11 cellular contexts compared by ENCODE assay signal in genomic region chr5:77937015-77937908, GRCh38.
DNase-seq lines count a peak whose midpoint lies in the region; ATAC-seq and TF ChIP-seq lines count a peak whose summit lies in the region.
"Had no signal": no experiment of that assay in that cellular context is flagged by ENCODE, and none has a peak within 500 bp of the region (broad histone marks: within the 10 kb centered on the region; RNA-seq: fewer than 3 reads in every experiment).

No MANE protein-coding gene starts in this region.

- peaks cover 11% of the 10 kb centered on the region for H3K27me3 Mint-ChIP-seq in activated T-cell treated with anti-CD3 and anti-CD28 coated beads, Interleukin-2, amount 50 U/mL, for 4 hours (ENCODE audit: low read depth)

- ATAC-seq in GM19397 (IDR thresholded peaks at IDR 0.05; ENCODE audit: unreplicated experiment), result peak; percentile 65
- peak; percentile 86 for ATAC-seq in HG03045 (IDR thresholded peaks at IDR 0.05; ENCODE audit: unreplicated experiment)
- ATAC-seq in activated T-cell treated with anti-CD3 and anti-CD28 coated beads, Interleukin-2, amount 50 U/mL, for 4 hours, result no peak
- ATAC-seq: PC-3 had no signal

- H3K56ac ChIP-seq in mesendoderm (ENCODE audit: low read length), result no peak overlapping the region

- no peak overlapping the region for H3K4me3 Mint-ChIP-seq in activated T-cell treated with anti-CD3 and anti-CD28 coated beads, Interleukin-2, amount 50 U/mL, for 4 hours
- H3K4me3 Mint-ChIP-seq: activated T-helper 1 cell treated with anti-CD3 and anti-CD28 coated beads, Interleukin-12 subunit alpha, Interleukin-12 subunit beta, Interleukin-2, Interleukin-4 antibody, amounts not matched to agents 30 ng/mL and 10 ng/mL and 1 ng/mL, durations not matched to agents 14 hours and 24 hours and 36 hours; CD4-positive, CD25-positive, alpha-beta regulatory T cell had no signal

- H3K4me2 ChIP-seq in mesendoderm (ENCODE audit: low read length), result no peak overlapping the region

- no peaks in the 10 kb centered on the region for H3K36me3 ChIP-seq in GM06990 (ENCODE audit: control insufficient read depth, insufficient read depth, low read length)
- H3K36me3 ChIP-seq in mesendoderm (ENCODE audit: control insufficient read depth, insufficient read depth, low read length), result no peaks in the 10 kb centered on the region

- no peak overlapping the region for H3K23ac ChIP-seq in mesendoderm (ENCODE audit: low read length)

- H3K4me3 ChIP-seq in GM06990 (replicated peaks; ENCODE audit: low read depth, low read length), result peak overlapping the region; percentile 9; the same call in 1 of the 2 replicates
- H3K4me3 ChIP-seq in mesendoderm (ENCODE audit: low read length), result no peak overlapping the region

- no peaks in the 10 kb centered on the region for H3K4me1 ChIP-seq in mesendoderm (ENCODE audit: control insufficient read depth, low read depth, low read length)

- H3K79me2 ChIP-seq in mesendoderm (ENCODE audit: control insufficient read depth, insufficient read depth, low read length), result no peaks in the 10 kb centered on the region

- no peak overlapping the region for H2BK120ac ChIP-seq in mesendoderm (ENCODE audit: low read depth, low read length)

- H2BK15ac ChIP-seq in mesendoderm (replicated peaks; ENCODE audit: low read depth), result no peak overlapping the region

- peaks cover 12% of the 10 kb centered on the region for H3K4me1 Mint-ChIP-seq in activated T-cell treated with anti-CD3 and anti-CD28 coated beads, Interleukin-2, amount 50 U/mL, for 4 hours (ENCODE audit: low read depth)

- H3K9me3 Mint-ChIP-seq in activated T-cell treated with anti-CD3 and anti-CD28 coated beads, Interleukin-2, amount 50 U/mL, for 4 hours, result no peaks in the 10 kb centered on the region

- H3K9ac ChIP-seq in mesendoderm (ENCODE audit: low read length), result no peak overlapping the region

- no peak overlapping the region for H4K5ac ChIP-seq in mesendoderm (ENCODE audit: low read length)

- H3K27me3 ChIP-seq in GM06990 (replicated peaks; ENCODE audit: control insufficient read depth, insufficient read depth, low read length) (no peaks in the 10 kb centered on the region), mesendoderm (ENCODE audit: insufficient read depth, low read length, poor library complexity) (no peaks in the 10 kb centered on the region)

- H3K79me1 ChIP-seq in mesendoderm (ENCODE audit: low read length), result no peaks in the 10 kb centered on the region

- DNase-seq in GM06990 (ENCODE audit: extremely low read depth, insufficient read length) (peak; percentile 55), OCI-M1 (lab: John Stamatoyannopoulos, UW) (peak; percentile 78), anterior cingulate cortex (lab: John Stamatoyannopoulos, UW) (no peak), mesendoderm (no peak), NCI-H1930 (lab: John Stamatoyannopoulos, UW) (no peak)
- no peak for DNase-seq in activated T-cell treated with anti-CD3 and anti-CD28 coated beads, Interleukin-2, amount 50 U/mL, for 4 hours
- DNase-seq: PC-3 had no signal

- H2BK5ac ChIP-seq in mesendoderm (ENCODE audit: low read length), result no peak overlapping the region

- H3K4ac ChIP-seq in mesendoderm (ENCODE audit: low read depth, low read length), result no peak overlapping the region

- no peaks in the 10 kb centered on the region for H3K36me3 Mint-ChIP-seq in activated T-cell treated with anti-CD3 and anti-CD28 coated beads, Interleukin-2, amount 50 U/mL, for 4 hours (ENCODE audit: insufficient read depth)
- H3K36me3 Mint-ChIP-seq: CD4-positive, CD25-positive, alpha-beta regulatory T cell had no signal

- WGBS in mesendoderm (ENCODE audit: extremely low coverage, insufficient coverage, low lambda C conversion rate), result no CpG with 5 or more reads among the region's 6 CpGs

- no peak overlapping the region for H3K18ac ChIP-seq in mesendoderm (ENCODE audit: low read length)

- no peak overlapping the region for H3K27ac ChIP-seq in mesendoderm (ENCODE audit: low read depth, low read length)

- no peak overlapping the region for H4K8ac ChIP-seq in mesendoderm (ENCODE audit: low read depth, low read length)

- H2AK5ac ChIP-seq in mesendoderm (ENCODE audit: low read length), result no peak overlapping the region

- TF ChIP-seq CTCF in GM06990 (IDR thresholded peaks at IDR 0.05; ENCODE audit: insufficient read depth, low read length, poor library complexity, severe bottlenecking), result no peak

Comparison
In these comparisons a context has a peak if more than half of its experiments do, and no peak if none do; other contexts are left out.
1. DNase-seq: peak in GM06990 (single experiment) and OCI-M1 (single experiment); none in anterior cingulate cortex (0 of 58), mesendoderm (single experiment), activated T-cell treated with anti-CD3 and anti-CD28 coated beads, Interleukin-2, amount 50 U/mL, for 4 hours (single experiment) and NCI-H1930 (0 of 2).
2. ATAC-seq: peak in GM19397 (single experiment) and HG03045 (single experiment); none in activated T-cell treated with anti-CD3 and anti-CD28 coated beads, Interleukin-2, amount 50 U/mL, for 4 hours (0 of 2).